ENCODE assay signal across 8 cellular contexts in genomic region chr2:214810670-214811069, GRCh38. TPM values are rescaled to one million over a fixed set of nuclear protein-coding genes. Genes with fewer than 3 reads are reported as not detected.
A peak's percentile ranks its signal among the peaks of the same experiment; 100 is the strongest.
DNase-seq lines count a peak whose midpoint lies in the region; ATAC-seq and TF ChIP-seq lines count a peak whose summit lies in the region.

No MANE protein-coding gene starts in this region.

- peak overlapping the region; percentile 91 for H3K27ac ChIP-seq in left ventricle myocardium inferior (replicated peaks)

- H3K27me3 ChIP-seq in left ventricle myocardium inferior (ENCODE audit: low read depth), result no peaks in the 10 kb centered on the region

- H3K36me3 Mint-ChIP-seq in T-helper 17 cell (ENCODE audit: low read depth), result no peaks in the 10 kb centered on the region
- H3K36me3 Mint-ChIP-seq in stimulated activated memory B cell treated with anti-CD40 and anti-IgM and Interleukin-4, amounts not matched to agents 10 μg/mL and 1 μg/mL and 100 μg/mL, for 72 hours, result no peaks in the 10 kb centered on the region

- TF ChIP-seq CTCF in left ventricle myocardium inferior (IDR thresholded peaks at IDR 0.05; ENCODE audit: borderline replicate concordance), result no peak

- no peaks in the 10 kb centered on the region for H3K36me3 ChIP-seq in left ventricle myocardium inferior

- H3K4me3 Mint-ChIP-seq in T-helper 17 cell, result peak overlapping the region; percentile 98
- peak overlapping the region; percentile 79 for H3K4me3 Mint-ChIP-seq in stimulated activated memory B cell treated with anti-CD40 and anti-IgM and Interleukin-4, amounts not matched to agents 10 μg/mL and 1 μg/mL and 100 μg/mL, for 72 hours

- peaks cover 18% of the 10 kb centered on the region for H3K4me1 Mint-ChIP-seq in T-helper 17 cell
- H3K4me1 Mint-ChIP-seq in stimulated activated memory B cell treated with anti-CD40 and anti-IgM and Interleukin-4, amounts not matched to agents 10 μg/mL and 1 μg/mL and 100 μg/mL, for 72 hours, result peaks cover 34% of the 10 kb centered on the region

- H3K9me3 ChIP-seq in T-helper 17 cell (ENCODE audit: control insufficient read depth, low read length, poor library complexity, severe bottlenecking) (no peaks in the 10 kb centered on the region), left ventricle myocardium inferior (replicated peaks) (no peaks in the 10 kb centered on the region)

- ATAC-seq in T-helper 17 cell, result no peak
- ATAC-seq in stimulated activated memory B cell treated with anti-CD40 and anti-IgM and Interleukin-4, amounts not matched to agents 10 μg/mL and 1 μg/mL and 100 μg/mL, for 72 hours, result no peak

- peak overlapping the region; percentile 94 for H3K4me3 ChIP-seq in left ventricle myocardium inferior

- DNase-seq in NCI-H748 (lab: John Stamatoyannopoulos, UW; ENCODE audit: unreplicated experiment) (peak; percentile 44), NCI-H748 treated with DMSO at 0.1 percent for 48 hours (lab: John Stamatoyannopoulos, UW) (no peak), T-helper 17 cell (no peak), left ventricle myocardium inferior (peak; percentile 15), posterior vena cava (ENCODE audit: low spot score) (no peak), NCI-H774 (lab: John Stamatoyannopoulos, UW) (no peak)
- no peak for DNase-seq in stimulated activated CD4-positive, alpha-beta T cell treated with anti-CD3 and anti-CD28 coated beads, Interleukin-12 subunit alpha, Interleukin-12 subunit beta, amount 100 ng/mL, for 4 hours

- peaks cover 17% of the 10 kb centered on the region for H3K27me3 Mint-ChIP-seq in T-helper 17 cell
- no peaks in the 10 kb centered on the region for H3K27me3 Mint-ChIP-seq in stimulated activated memory B cell treated with anti-CD40 and anti-IgM and Interleukin-4, amounts not matched to agents 10 μg/mL and 1 μg/mL and 100 μg/mL, for 72 hours

- H3K4me1 ChIP-seq in left ventricle myocardium inferior, result peaks cover 42% of the 10 kb centered on the region

- no peaks in the 10 kb centered on the region for H3K9me3 Mint-ChIP-seq in stimulated activated memory B cell treated with anti-CD40 and anti-IgM and Interleukin-4, amounts not matched to agents 10 μg/mL and 1 μg/mL and 100 μg/mL, for 72 hours

- peak overlapping the region; percentile 29 for H3K27ac Mint-ChIP-seq in T-helper 17 cell
- peak overlapping the region; percentile 79 for H3K27ac Mint-ChIP-seq in stimulated activated memory B cell treated with anti-CD40 and anti-IgM and Interleukin-4, amounts not matched to agents 10 μg/mL and 1 μg/mL and 100 μg/mL, for 72 hours

- intact Hi-C loops in left ventricle myocardium inferior (cut with micrococcal nuclease) (no loop called here), posterior vena cava (cut with DNase I) (no loop called here)

RNA-seq across cellular contexts. Expression of gene BARD1, which starts 1.2 kb away (rescaled TPM):
- total RNA-seq in T-helper 17 cell, result 10 to 100 TPM in 1 of 2 donors, 1 to 10 TPM in 1; 5.5 to 11.1 TPM
- 8.1 TPM for total RNA-seq in left ventricle myocardium inferior
- 10 to 100 TPM; 19.0 to 19.1 TPM for total RNA-seq in posterior vena cava

Comparison
In these comparisons a context has a peak if more than half of its experiments do, and no peak if none do; other contexts are left out.
1. DNase-seq: peak in NCI-H748 (single experiment) and left ventricle myocardium inferior (single experiment); none in NCI-H748 treated with DMSO at 0.1 percent for 48 hours (single experiment), T-helper 17 cell (0 of 3), posterior vena cava (single experiment), stimulated activated CD4-positive, alpha-beta T cell treated with anti-CD3 and anti-CD28 coated beads, Interleukin-12 subunit alpha, Interleukin-12 subunit beta, amount 100 ng/mL, for 4 hours (single experiment) and NCI-H774 (single experiment).